ENCODE assay signal across 8 cellular contexts in the genomic region with DNA sequence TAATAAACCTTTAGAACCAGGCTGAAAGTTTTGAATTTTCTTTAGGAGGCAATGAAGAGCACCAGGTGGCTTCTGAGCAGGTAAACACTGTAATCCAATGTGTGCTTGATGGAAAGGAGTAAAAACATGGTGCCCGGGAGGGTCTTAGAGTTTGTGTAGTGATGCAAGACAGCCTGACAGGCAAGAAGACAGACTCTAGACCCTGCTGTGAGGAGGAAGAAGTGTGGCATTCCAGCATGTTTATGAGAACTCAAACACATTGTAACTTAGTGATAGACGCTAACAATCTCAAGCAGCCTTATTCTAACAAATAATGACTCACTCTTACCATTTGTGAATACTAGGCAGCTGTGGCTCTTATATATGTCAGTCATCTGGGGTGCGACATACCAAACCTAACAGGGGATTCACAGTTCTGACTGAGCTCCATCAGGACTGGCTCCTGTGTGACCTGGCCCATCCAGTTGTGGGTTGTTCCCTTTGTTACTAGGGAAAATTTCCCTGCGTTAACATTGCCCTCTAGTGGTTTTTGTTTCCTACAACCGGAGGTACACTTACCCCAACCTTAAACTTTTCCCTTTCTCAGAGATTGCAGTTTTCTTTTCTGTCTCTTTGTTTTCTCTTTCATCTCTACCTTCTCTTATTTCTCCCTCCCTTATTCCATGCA. TPM values are rescaled to one million over a fixed set of nuclear protein-coding genes. Genes with fewer than 3 reads are reported as not detected.
DNase-seq lines count a peak whose midpoint lies in the region; ATAC-seq and TF ChIP-seq lines count a peak whose summit lies in the region.

No MANE protein-coding gene starts in this region.

- ATAC-seq in HG02759 (IDR thresholded peaks at IDR 0.05; ENCODE audit: unreplicated experiment) (peak; percentile 83), mucosa of descending colon (peak; percentile 93)
- peak; percentile 100 for ATAC-seq in stimulated activated naive CD8-positive, alpha-beta T cell treated with anti-CD3 and anti-CD28 coated beads, Interleukin-15, Interleukin-2, amounts not matched to agents 100 U/mL and 50 U/mL, for 24 hours

- no peaks in the 10 kb centered on the region for H3K4me1 ChIP-seq in mucosa of descending colon (ENCODE audit: low read depth)

- no peak for TF ChIP-seq CTCF in mucosa of descending colon (IDR thresholded peaks at IDR 0.05)

- intact Hi-C loops in mucosa of descending colon (cut with DNase I, micrococcal nuclease), result loop anchor here (10.0 kb wide), 1 partner anchor 401 kb away; no protein-coding TSS in a partner anchor

- H3K4me3 ChIP-seq in mucosa of descending colon, result no peak overlapping the region

- peak; percentile 1 to 47 for DNase-seq in NCI-H526 (lab: John Stamatoyannopoulos, UW)
- no peak for DNase-seq in NCI-H526 treated with DMSO at 0.1 percent for 48 hours (lab: John Stamatoyannopoulos, UW)
- peak; percentile 23 for DNase-seq in NCI-H2107 (lab: John Stamatoyannopoulos, UW)
- peak; percentile 48 to 49 for DNase-seq in activated CD4-positive, alpha-beta T cell treated with anti-CD3 and anti-CD28 coated beads, Interleukin-2, amount 50 U/mL, for 4 hours
- DNase-seq in ecto neural progenitor cell (ENCODE audit: low spot score), result peak; percentile 39
- peak in 1 of 3 donors; percentile 58 for DNase-seq in mucosa of descending colon
- peak; percentile 41 for DNase-seq in stimulated activated naive CD8-positive, alpha-beta T cell treated with anti-CD3 and anti-CD28 coated beads, Interleukin-15, Interleukin-2, amounts not matched to agents 100 U/mL and 50 U/mL, for 24 hours

- no peaks in the 10 kb centered on the region for H3K36me3 ChIP-seq in mucosa of descending colon (ENCODE audit: low read depth)

- H3K9me3 ChIP-seq in mucosa of descending colon, result no peaks in the 10 kb centered on the region

RNA-seq across cellular contexts. Expression of gene VSIG4, which starts 53.8 kb away (rescaled TPM):
- 10 to 100 TPM in 2 of 3 donors, 1 to 10 TPM in 1; 7.3 to 80.5 (median 79.9) TPM for total RNA-seq in mucosa of descending colon
